In genomic region chr3:12842469-12842868, GRCh38 we compare ENCODE assay signal across 17 cellular contexts. TPM values are rescaled to one million over a fixed set of nuclear protein-coding genes. Genes with fewer than 3 reads are reported as not detected.
A peak's percentile ranks its signal among the peaks of the same experiment; 100 is the strongest.
DNase-seq lines count a peak whose midpoint lies in the region; ATAC-seq and TF ChIP-seq lines count a peak whose summit lies in the region.
"Had no signal": no experiment of that assay in that cellular context is flagged by ENCODE, and none has a peak within 500 bp of the region (broad histone marks: within the 10 kb centered on the region; RNA-seq: fewer than 3 reads in every experiment).

No MANE protein-coding gene starts in this region.

- H3K4me2 ChIP-seq in GM23338 = no peak overlapping the region

- H3K4me3 Mint-ChIP-seq in activated CD4-positive, alpha-beta T cell treated with anti-CD3 and anti-CD28 coated beads for 36 hours = no peak overlapping the region
- no peak overlapping the region for H3K4me3 Mint-ChIP-seq in GM23338
- H3K4me3 Mint-ChIP-seq in activated T-helper 2 cell treated with anti-CD3 and anti-CD28 coated beads, Interferon-gamma antibody, Interleukin-2, Interleukin-4, amounts not matched to agents 10 μg/mL and 5 μg/mL and 100 μg/mL, durations not matched to agents 14 hours and 24 hours and 36 hours (ENCODE audit: low read depth) = no peak overlapping the region
- H3K4me3 Mint-ChIP-seq in nephron = peak overlapping the region; percentile 97 to 98 (median 98)

- peak overlapping the region; percentile 99 for H3K27ac Mint-ChIP-seq in activated CD4-positive, alpha-beta T cell treated with anti-CD3 and anti-CD28 coated beads for 36 hours
- H3K27ac Mint-ChIP-seq in GM23338 (no peak overlapping the region), nephron (peak overlapping the region in 1 of 3 experiments; percentile 100)
- peak overlapping the region; percentile 100 for H3K27ac Mint-ChIP-seq in activated T-helper 2 cell treated with anti-CD3 and anti-CD28 coated beads, Interferon-gamma antibody, Interleukin-2, Interleukin-4, amounts not matched to agents 10 μg/mL and 5 μg/mL and 100 μg/mL, durations not matched to agents 14 hours and 24 hours and 36 hours

- no peak for DNase-seq in activated CD4-positive, alpha-beta T cell treated with anti-CD3 and anti-CD28 coated beads for 36 hours
- DNase-seq in activated CD4-positive, alpha-beta T cell treated with anti-CD3 and anti-CD28 coated beads for 4 hours = no peak
- DNase-seq in GM23338 (ENCODE audit: low spot score) = no peak
- DNase-seq in activated T-helper 2 cell treated with anti-CD3 and anti-CD28 coated beads, Interferon-gamma antibody, Interleukin-2, Interleukin-4, amounts not matched to agents 10 μg/mL and 5 μg/mL and 100 μg/mL, durations not matched to agents 14 hours and 24 hours and 36 hours (ENCODE audit: low spot score) = no peak
- no peak for DNase-seq in HPDE6-E6E7 (ENCODE audit: extremely low spot score)
- DNase-seq in KG1 (lab: John Stamatoyannopoulos, UW) = no peak
- DNase-seq: activated CD8-positive, alpha-beta memory T cell treated with anti-CD3 and anti-CD28 coated beads for 24 hours; activated naive CD4-positive, alpha-beta T cell treated with anti-CD3 and anti-CD28 coated beads for 36 hours; hypothalamus; NCI-H1092; posterior cingulate gyrus; small intestine; stimulated activated naive CD4-positive, alpha-beta T cell treated with Interleukin-2 at 50 U/mL for 16 hours; upper lobe of right lung had no signal

- H3K27ac ChIP-seq in GM23338 (ENCODE audit: low read depth) = no peak overlapping the region

- no peak for ATAC-seq in activated CD4-positive, alpha-beta T cell treated with anti-CD3 and anti-CD28 coated beads for 36 hours
- ATAC-seq in GM23338 (no peak), HG02870 (IDR thresholded peaks at IDR 0.05; ENCODE audit: unreplicated experiment) (no peak)

- POLR2A ChIA-PET in activated CD4-positive, alpha-beta T cell treated with anti-CD3 and anti-CD28 coated beads for 36 hours (lab: Charles Lee) = no interaction called here

- peaks cover 28% of the 10 kb centered on the region for H3K4me1 ChIP-seq in GM23338 (ENCODE audit: insufficient read depth)

- CTCF ChIA-PET in activated CD4-positive, alpha-beta T cell treated with anti-CD3 and anti-CD28 coated beads for 36 hours (lab: Charles Lee) = interaction anchor here (0.8 to 2.6 kb wide), 17 partner anchors 9 to 153 kb away, joined by 3 to 22 read pairs (median 5); no protein-coding TSS in a partner anchor

- intact Hi-C loops in activated CD4-positive, alpha-beta T cell treated with anti-CD3 and anti-CD28 coated beads for 36 hours (cut with DNase I, micrococcal nuclease) = loop anchor here in 1 of 2 experiments (10.0 kb wide), 1 partner anchor 1332 kb away; the partner anchor contains the start of genes LSM3 and XPC
- intact Hi-C loops in activated T-helper 2 cell treated with anti-CD3 and anti-CD28 coated beads, Interferon-gamma antibody, Interleukin-2, Interleukin-4, amounts not matched to agents 10 μg/mL and 5 μg/mL and 100 μg/mL, durations not matched to agents 14 hours and 24 hours and 36 hours (cut with micrococcal nuclease) = no loop called here

- H3K79me2 ChIP-seq in GM23338 (replicated peaks; ENCODE audit: insufficient read depth) = peaks cover 39% of the 10 kb centered on the region

- H3F3A ChIP-seq in GM23338 (replicated peaks; ENCODE audit: low read depth) = peaks cover 34% of the 10 kb centered on the region

- H3K36me3 Mint-ChIP-seq in activated CD4-positive, alpha-beta T cell treated with anti-CD3 and anti-CD28 coated beads for 36 hours (ENCODE audit: low read depth) = peaks cover 39% of the 10 kb centered on the region
- peaks cover 56% of the 10 kb centered on the region for H3K36me3 Mint-ChIP-seq in GM23338 (ENCODE audit: low read depth)
- H3K36me3 Mint-ChIP-seq in activated T-helper 2 cell treated with anti-CD3 and anti-CD28 coated beads, Interferon-gamma antibody, Interleukin-2, Interleukin-4, amounts not matched to agents 10 μg/mL and 5 μg/mL and 100 μg/mL, durations not matched to agents 14 hours and 24 hours and 36 hours (ENCODE audit: low read depth) = peaks cover 42% of the 10 kb centered on the region
- peaks cover 34% of the 10 kb centered on the region for H3K36me3 Mint-ChIP-seq in nephron (ENCODE audit: low read depth)

- peak overlapping the region; percentile 8; the same call in 1 of the 2 replicates for H2AFZ ChIP-seq in GM23338

- no peaks in the 10 kb centered on the region for H3K27me3 ChIP-seq in GM23338 (ENCODE audit: insufficient read depth)
- H3K27me3 ChIP-seq: breast epithelium, upper lobe of right lung had no signal

- peaks cover 34% of the 10 kb centered on the region for H3K36me3 ChIP-seq in GM23338 (ENCODE audit: insufficient read depth)
- H3K36me3 ChIP-seq: breast epithelium had no signal

- peaks cover 35% of the 10 kb centered on the region for H3K4me1 Mint-ChIP-seq in activated CD4-positive, alpha-beta T cell treated with anti-CD3 and anti-CD28 coated beads for 36 hours
- H3K4me1 Mint-ChIP-seq in GM23338 (peaks cover 38% of the 10 kb centered on the region), nephron (peaks cover 34% of the 10 kb centered on the region)
- H3K4me1 Mint-ChIP-seq in activated T-helper 2 cell treated with anti-CD3 and anti-CD28 coated beads, Interferon-gamma antibody, Interleukin-2, Interleukin-4, amounts not matched to agents 10 μg/mL and 5 μg/mL and 100 μg/mL, durations not matched to agents 14 hours and 24 hours and 36 hours (ENCODE audit: low read depth) = peaks cover 38% of the 10 kb centered on the region

- H3K27me3 Mint-ChIP-seq in activated CD4-positive, alpha-beta T cell treated with anti-CD3 and anti-CD28 coated beads for 36 hours = no peaks in the 10 kb centered on the region
- H3K27me3 Mint-ChIP-seq in GM23338 (ENCODE audit: insufficient read depth, low read depth, poor library complexity) (peaks cover 21% of the 10 kb centered on the region), nephron (ENCODE audit: low read depth) (no peaks in the 10 kb centered on the region)
- H3K27me3 Mint-ChIP-seq in activated T-helper 2 cell treated with anti-CD3 and anti-CD28 coated beads, Interferon-gamma antibody, Interleukin-2, Interleukin-4, amounts not matched to agents 10 μg/mL and 5 μg/mL and 100 μg/mL, durations not matched to agents 14 hours and 24 hours and 36 hours (ENCODE audit: low read depth) = no peaks in the 10 kb centered on the region

- no peaks in the 10 kb centered on the region for H3K9me2 ChIP-seq in GM23338 (ENCODE audit: insufficient read depth)

- H3K4me3 ChIP-seq in GM23338 = no peak overlapping the region

- peaks cover 31% of the 10 kb centered on the region for H4K20me1 ChIP-seq in GM23338 (replicated peaks; ENCODE audit: insufficient read depth)

- no peak for TF ChIP-seq CTCF in GM23338 (conservative IDR thresholded peaks at IDR 0.05; ENCODE audit: low read depth in 2 of 2)
- no peak for TF ChIP-seq CTCF in nephron (IDR thresholded peaks at IDR 0.05; ENCODE audit: unreplicated experiment in 3 of 3)

- H3K9me3 Mint-ChIP-seq in activated CD4-positive, alpha-beta T cell treated with anti-CD3 and anti-CD28 coated beads for 36 hours (ENCODE audit: low read depth) = no peaks in the 10 kb centered on the region
- H3K9me3 Mint-ChIP-seq in GM23338 = peaks cover 24% of the 10 kb centered on the region
- H3K9me3 Mint-ChIP-seq in activated T-helper 2 cell treated with anti-CD3 and anti-CD28 coated beads, Interferon-gamma antibody, Interleukin-2, Interleukin-4, amounts not matched to agents 10 μg/mL and 5 μg/mL and 100 μg/mL, durations not matched to agents 14 hours and 24 hours and 36 hours = no peaks in the 10 kb centered on the region
- H3K9me3 Mint-ChIP-seq in nephron = no peaks in the 10 kb centered on the region

TF ChIP-seq in GM23338, 12 proteins besides CTCF, POLR2A, EP300 and RAD21:
- no peak for TF ChIP-seq REST (IDR thresholded peaks at IDR 0.05; ENCODE audit: unreplicated experiment)
- TF ChIP-seq NANOG (IDR thresholded peaks at IDR 0.05; ENCODE audit: borderline replicate concordance) = no peak
- no peak for TF ChIP-seq ZNF114 (CRISPR knock-in tag; IDR thresholded peaks at IDR 0.05)

RNA-seq across cellular contexts. Expression of gene RPL32, which starts 1.1 kb away (rescaled TPM):
- total RNA-seq in activated CD4-positive, alpha-beta T cell treated with anti-CD3 and anti-CD28 coated beads for 36 hours = 1,000 to 10,000 TPM; 2,842 to 4,727 TPM
- total RNA-seq in GM23338 (2014; rRNA removed; shearing (Covaris generic)) = 561 and 772 TPM in 2 replicates
- 2,550 and 2,858 TPM in 2 replicates for polyA plus RNA-seq in GM23338 (2016; fragmentation: Nextera tagmentation; extraction: Ambion mirVana)
- 2,046 and 2,053 TPM in 2 replicates for total RNA-seq in activated T-helper 2 cell treated with anti-CD3 and anti-CD28 coated beads, Interferon-gamma antibody, Interleukin-2, Interleukin-4, amounts not matched to agents 10 μg/mL and 5 μg/mL and 100 μg/mL, durations not matched to agents 14 hours and 24 hours and 36 hours

RNA-seq across cellular contexts. Expression of gene CAND2, which starts 46.0 kb away (rescaled TPM):
- 1 to 10 TPM; 2.1 to 2.2 TPM for total RNA-seq in activated CD4-positive, alpha-beta T cell treated with anti-CD3 and anti-CD28 coated beads for 36 hours
- total RNA-seq in GM23338 (2014; rRNA removed; shearing (Covaris generic)) = 16.5 and 20.5 TPM in 2 replicates
- polyA plus RNA-seq in GM23338 (2016; fragmentation: Nextera tagmentation; extraction: Ambion mirVana) = 4.5 and 5.6 TPM in 2 replicates
- 1.1 and 2.0 TPM in 2 replicates for total RNA-seq in activated T-helper 2 cell treated with anti-CD3 and anti-CD28 coated beads, Interferon-gamma antibody, Interleukin-2, Interleukin-4, amounts not matched to agents 10 μg/mL and 5 μg/mL and 100 μg/mL, durations not matched to agents 14 hours and 24 hours and 36 hours

Comparison
In these comparisons a context has a peak if more than half of its experiments do, and no peak if none do; other contexts are left out.
1. H3K4me3 Mint-ChIP-seq: peak in nephron (3 of 3); none in activated CD4-positive, alpha-beta T cell treated with anti-CD3 and anti-CD28 coated beads for 36 hours (single experiment), GM23338 (single experiment) and activated T-helper 2 cell treated with anti-CD3 and anti-CD28 coated beads, Interferon-gamma antibody, Interleukin-2, Interleukin-4, amounts not matched to agents 10 μg/mL and 5 μg/mL and 100 μg/mL, durations not matched to agents 14 hours and 24 hours and 36 hours (single experiment).